1 cellular context compared by ENCODE assay signal in the genomic region with DNA sequence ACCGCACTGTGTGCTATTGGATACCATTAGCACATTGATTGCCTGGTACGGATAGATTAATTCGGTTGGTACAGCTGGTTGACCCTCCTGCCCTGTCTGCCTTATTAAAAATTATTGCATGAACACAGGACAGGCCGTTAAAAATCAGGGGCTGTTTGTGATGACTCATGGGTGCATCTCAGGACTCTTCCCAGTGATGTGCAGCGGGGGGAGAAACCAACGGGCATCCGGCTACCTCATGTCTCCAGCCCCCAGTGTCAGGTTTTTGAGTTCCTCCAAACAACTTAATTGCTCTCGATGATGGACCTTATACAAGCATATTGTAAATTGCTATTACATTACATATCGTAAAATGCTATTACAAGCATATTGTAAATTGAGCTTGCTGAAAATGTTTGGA.
TF ChIP-seq lines count a peak whose summit lies in the region.

No MANE protein-coding gene starts in this region.

TF ChIP-seq in SK-N-SH, 30 proteins besides CTCF, POLR2A, EP300 and RAD21 (continued from another document):
- TF ChIP-seq, protein P1, sequence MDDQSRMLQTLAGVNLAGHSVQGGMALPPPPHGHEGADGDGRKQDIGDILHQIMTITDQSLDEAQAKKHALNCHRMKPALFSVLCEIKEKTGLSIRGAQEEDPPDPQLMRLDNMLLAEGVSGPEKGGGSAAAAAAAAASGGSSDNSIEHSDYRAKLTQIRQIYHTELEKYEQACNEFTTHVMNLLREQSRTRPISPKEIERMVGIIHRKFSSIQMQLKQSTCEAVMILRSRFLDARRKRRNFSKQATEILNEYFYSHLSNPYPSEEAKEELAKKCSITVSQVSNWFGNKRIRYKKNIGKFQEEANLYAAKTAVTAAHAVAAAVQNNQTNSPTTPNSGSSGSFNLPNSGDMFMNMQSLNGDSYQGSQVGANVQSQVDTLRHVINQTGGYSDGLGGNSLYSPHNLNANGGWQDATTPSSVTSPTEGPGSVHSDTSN (IDR thresholded peaks at IDR 0.05) = no peak
- TF ChIP-seq, protein P2, sequence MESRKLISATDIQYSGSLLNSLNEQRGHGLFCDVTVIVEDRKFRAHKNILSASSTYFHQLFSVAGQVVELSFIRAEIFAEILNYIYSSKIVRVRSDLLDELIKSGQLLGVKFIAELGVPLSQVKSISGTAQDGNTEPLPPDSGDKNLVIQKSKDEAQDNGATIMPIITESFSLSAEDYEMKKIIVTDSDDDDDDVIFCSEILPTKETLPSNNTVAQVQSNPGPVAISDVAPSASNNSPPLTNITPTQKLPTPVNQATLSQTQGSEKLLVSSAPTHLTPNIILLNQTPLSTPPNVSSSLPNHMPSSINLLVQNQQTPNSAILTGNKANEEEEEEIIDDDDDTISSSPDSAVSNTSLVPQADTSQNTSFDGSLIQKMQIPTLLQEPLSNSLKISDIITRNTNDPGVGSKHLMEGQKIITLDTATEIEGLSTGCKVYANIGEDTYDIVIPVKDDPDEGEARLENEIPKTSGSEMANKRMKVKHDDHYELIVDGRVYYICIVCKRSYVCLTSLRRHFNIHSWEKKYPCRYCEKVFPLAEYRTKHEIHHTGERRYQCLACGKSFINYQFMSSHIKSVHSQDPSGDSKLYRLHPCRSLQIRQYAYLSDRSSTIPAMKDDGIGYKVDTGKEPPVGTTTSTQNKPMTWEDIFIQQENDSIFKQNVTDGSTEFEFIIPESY (IDR thresholded peaks at IDR 0.05; ENCODE audit: borderline replicate concordance, low read depth) = no peak
- TF ChIP-seq GABPA (IDR thresholded peaks at IDR 0.05; ENCODE audit: low read depth) = no peak
- TF ChIP-seq SMC3 (IDR thresholded peaks at IDR 0.05; ENCODE audit: low read depth, low read length) = no peak
